ENCODE assay signal across 39 cellular contexts in the genomic region with DNA sequence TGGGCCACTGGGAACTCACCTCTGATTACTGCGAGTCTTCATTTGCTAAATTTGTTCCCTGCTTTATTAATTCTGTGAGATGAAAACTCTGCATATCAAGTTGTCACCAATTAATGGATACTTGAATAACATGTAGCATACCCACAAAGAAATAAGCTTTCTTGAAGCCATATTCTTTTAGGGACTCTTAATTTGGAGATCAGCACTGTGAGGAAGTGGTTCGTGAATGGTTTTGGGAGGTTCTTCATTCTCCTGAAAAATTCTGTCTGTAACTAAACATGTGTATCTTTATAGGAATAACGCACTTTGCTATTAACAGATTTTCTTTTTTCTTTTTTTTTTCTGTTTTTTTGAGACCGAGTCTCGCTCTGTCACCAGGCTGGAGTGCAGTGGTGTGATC.
"Had no signal": no experiment of that assay in that cellular context is flagged by ENCODE, and none has a peak within 500 bp of the region (broad histone marks: within the 10 kb centered on the region; RNA-seq: fewer than 3 reads in every experiment).

No MANE protein-coding gene starts in this region.

- H3K36me3 ChIP-seq: adrenal gland, ascending aorta, brain microvascular endothelial cell, breast epithelium, cardiac muscle cell had no signal

- H3K9me3 Mint-ChIP-seq: activated naive CD4-positive, alpha-beta T cell treated with anti-CD3 and anti-CD28 coated beads for 36 hours; activated naive CD4-positive, alpha-beta T cell treated with anti-CD3 and anti-CD28 coated beads, Interleukin-2, amount 10 ng/mL, durations not matched to agents 7 days and 5 days; activated naive CD4-positive, alpha-beta T cell treated with anti-CD3 and anti-CD28 coated beads, Interleukin-2, amount 50 U/mL, for 24 hours; activated naive CD4-positive, alpha-beta T cell treated with anti-CD3 and anti-CD28 coated beads, Interleukin-2, amount 50 U/mL, for 72 hours; activated naive CD8-positive, alpha-beta T cell treated with anti-CD3 and anti-CD28 coated beads, Interleukin-2, amount 50 U/mL, for 24 hours; activated T-cell treated with anti-CD3 and anti-CD28 coated beads, Interleukin-2, amount 50 U/mL, for 24 hours; activated T-cell treated with anti-CD3 and anti-CD28 coated beads, Interleukin-2, amount 50 U/mL, for 4 hours; activated T-cell treated with anti-CD3 and anti-CD28 coated beads, Interleukin-2, amount 50 U/mL, for 72 hours; activated T-helper 1 cell treated with anti-CD3 and anti-CD28 coated beads, Interleukin-12 subunit alpha, Interleukin-12 subunit beta, Interleukin-2, Interleukin-4 antibody, amounts not matched to agents 30 ng/mL and 10 ng/mL and 1 ng/mL, durations not matched to agents 14 hours and 24 hours and 36 hours; activated T-helper 2 cell treated with anti-CD3 and anti-CD28 coated beads, Interferon-gamma antibody, Interleukin-2, Interleukin-4, amounts not matched to agents 10 μg/mL and 5 μg/mL and 100 μg/mL, durations not matched to agents 14 hours and 24 hours and 36 hours; brain; central memory CD8-positive, alpha-beta T cell had no signal

- FAIRE-seq: astrocyte, bronchial epithelial cell had no signal

- ATAC-seq: activated naive CD4-positive, alpha-beta T cell treated with anti-CD3 and anti-CD28 coated beads, Interleukin-2, amount 50 U/mL, for 72 hours; activated naive CD8-positive, alpha-beta T cell treated with anti-CD3 and anti-CD28 coated beads, Interleukin-2, amount 50 U/mL, for 24 hours; activated T-cell treated with anti-CD3 and anti-CD28 coated beads, Interleukin-2, amount 50 U/mL, for 4 hours; activated T-cell treated with anti-CD3 and anti-CD28 coated beads, Interleukin-2, amount 50 U/mL, for 72 hours; body of pancreas had no signal

- H3K4me1 Mint-ChIP-seq: activated naive CD4-positive, alpha-beta T cell treated with anti-CD3 and anti-CD28 coated beads, Interleukin-2, amount 50 U/mL, for 24 hours; activated naive CD8-positive, alpha-beta T cell treated with anti-CD3 and anti-CD28 coated beads for 36 hours; brain; central memory CD8-positive, alpha-beta T cell had no signal

- H3K4me3 ChIP-seq: adrenal gland, ascending aorta, body of pancreas, breast epithelium, cardiac muscle cell had no signal

- H3K27ac Mint-ChIP-seq: activated naive CD4-positive, alpha-beta T cell treated with anti-CD3 and anti-CD28 coated beads for 36 hours; activated naive CD4-positive, alpha-beta T cell treated with anti-CD3 and anti-CD28 coated beads, Interleukin-2, amount 10 ng/mL, durations not matched to agents 7 days and 5 days; activated naive CD4-positive, alpha-beta T cell treated with anti-CD3 and anti-CD28 coated beads, Interleukin-2, amount 50 U/mL, for 24 hours; activated naive CD4-positive, alpha-beta T cell treated with anti-CD3 and anti-CD28 coated beads, Interleukin-2, amount 50 U/mL, for 72 hours; activated naive CD8-positive, alpha-beta T cell; activated naive CD8-positive, alpha-beta T cell treated with anti-CD3 and anti-CD28 coated beads for 36 hours; activated naive CD8-positive, alpha-beta T cell treated with anti-CD3 and anti-CD28 coated beads, Interleukin-2, amount 10 ng/mL, durations not matched to agents 7 days and 5 days; activated naive CD8-positive, alpha-beta T cell treated with anti-CD3 and anti-CD28 coated beads, Interleukin-2, amount 50 U/mL, for 24 hours; activated T-cell treated with anti-CD3 and anti-CD28 coated beads, Interleukin-2, amount 50 U/mL, for 24 hours; activated T-cell treated with anti-CD3 and anti-CD28 coated beads, Interleukin-2, amount 50 U/mL, for 72 hours; activated T-helper 1 cell treated with anti-CD3 and anti-CD28 coated beads, Interleukin-12 subunit alpha, Interleukin-12 subunit beta, Interleukin-2, Interleukin-4 antibody, amounts not matched to agents 30 ng/mL and 10 ng/mL and 1 ng/mL, durations not matched to agents 14 hours and 24 hours and 36 hours; activated T-helper 2 cell treated with anti-CD3 and anti-CD28 coated beads, Interferon-gamma antibody, Interleukin-2, Interleukin-4, amounts not matched to agents 10 μg/mL and 5 μg/mL and 100 μg/mL, durations not matched to agents 14 hours and 24 hours and 36 hours; brain had no signal

- H3K27me3 ChIP-seq: adrenal gland, ascending aorta, body of pancreas, brain microvascular endothelial cell, breast epithelium, cardiac muscle cell had no signal

- H3K4me3 Mint-ChIP-seq: activated naive CD4-positive, alpha-beta T cell treated with anti-CD3 and anti-CD28 coated beads for 36 hours; activated naive CD4-positive, alpha-beta T cell treated with anti-CD3 and anti-CD28 coated beads, Interleukin-2, amount 10 ng/mL, durations not matched to agents 7 days and 5 days; activated naive CD4-positive, alpha-beta T cell treated with anti-CD3 and anti-CD28 coated beads, Interleukin-2, amount 50 U/mL, for 24 hours; activated naive CD8-positive, alpha-beta T cell; activated naive CD8-positive, alpha-beta T cell treated with anti-CD3 and anti-CD28 coated beads for 36 hours; activated naive CD8-positive, alpha-beta T cell treated with anti-CD3 and anti-CD28 coated beads, Interleukin-2, amount 10 ng/mL, durations not matched to agents 7 days and 5 days; activated naive CD8-positive, alpha-beta T cell treated with anti-CD3 and anti-CD28 coated beads, Interleukin-2, amount 50 U/mL, for 24 hours; activated T-cell treated with anti-CD3 and anti-CD28 coated beads, Interleukin-2, amount 50 U/mL, for 24 hours; activated T-cell treated with anti-CD3 and anti-CD28 coated beads, Interleukin-2, amount 50 U/mL, for 4 hours; activated T-cell treated with anti-CD3 and anti-CD28 coated beads, Interleukin-2, amount 50 U/mL, for 72 hours; activated T-helper 1 cell treated with anti-CD3 and anti-CD28 coated beads, Interleukin-12 subunit alpha, Interleukin-12 subunit beta, Interleukin-2, Interleukin-4 antibody, amounts not matched to agents 30 ng/mL and 10 ng/mL and 1 ng/mL, durations not matched to agents 14 hours and 24 hours and 36 hours; brain; central memory CD8-positive, alpha-beta T cell had no signal

- H3K27me3 Mint-ChIP-seq: activated naive CD4-positive, alpha-beta T cell treated with anti-CD3 and anti-CD28 coated beads, Interleukin-2, amount 50 U/mL, for 24 hours had no signal

- H3K9me3 ChIP-seq: adrenal gland, ascending aorta, body of pancreas, breast epithelium had no signal

- H3K36me3 Mint-ChIP-seq: activated naive CD4-positive, alpha-beta T cell treated with anti-CD3 and anti-CD28 coated beads, Interleukin-2, amount 10 ng/mL, durations not matched to agents 7 days and 5 days; activated naive CD4-positive, alpha-beta T cell treated with anti-CD3 and anti-CD28 coated beads, Interleukin-2, amount 50 U/mL, for 24 hours; activated naive CD4-positive, alpha-beta T cell treated with anti-CD3 and anti-CD28 coated beads, Interleukin-2, amount 50 U/mL, for 72 hours; activated naive CD8-positive, alpha-beta T cell; activated naive CD8-positive, alpha-beta T cell treated with anti-CD3 and anti-CD28 coated beads for 36 hours; activated naive CD8-positive, alpha-beta T cell treated with anti-CD3 and anti-CD28 coated beads, Interleukin-2, amount 10 ng/mL, durations not matched to agents 7 days and 5 days; brain had no signal

- H3K27ac ChIP-seq: adrenal gland, ascending aorta, body of pancreas, brain microvascular endothelial cell, breast epithelium, cardiac muscle cell had no signal

- H3K4me1 ChIP-seq: adrenal gland, ascending aorta, body of pancreas, breast epithelium had no signal

- DNase-seq: activated effector memory CD4-positive, alpha-beta T cell treated with anti-CD3 and anti-CD28 coated beads, Interleukin-2, amount 50 U/mL, for 16 hours; activated effector memory CD4-positive, alpha-beta T cell treated with Interleukin-2 at 50 U/mL for 16 hours; activated gamma-delta T cell; activated gamma-delta T cell treated with Interleukin-2 at 50 U/mL for 16 hours; activated naive CD4-positive, alpha-beta T cell; activated naive CD4-positive, alpha-beta T cell treated with anti-CD3 and anti-CD28 coated beads for 36 hours; activated naive CD4-positive, alpha-beta T cell treated with anti-CD3 and anti-CD28 coated beads, Interleukin-2, amount 10 ng/mL, durations not matched to agents 7 days and 5 days; activated naive CD4-positive, alpha-beta T cell treated with anti-CD3 and anti-CD28 coated beads, Interleukin-2, amount 50 U/mL, for 16 hours; activated naive CD4-positive, alpha-beta T cell treated with Interleukin-2 at 50 U/mL for 16 hours; activated naive CD8-positive, alpha-beta T cell treated with anti-CD3 and anti-CD28 coated beads for 36 hours; activated naive CD8-positive, alpha-beta T cell treated with anti-CD3 and anti-CD28 coated beads, Interleukin-2, amount 10 ng/mL, durations not matched to agents 7 days and 5 days; activated naive CD8-positive, alpha-beta T cell treated with anti-CD3 and anti-CD28 coated beads, Interleukin-2, amount 50 U/mL, for 24 hours; activated T-cell treated with anti-CD3 and anti-CD28 coated beads, Interleukin-2, amount 50 U/mL, for 1 hour; activated T-cell treated with anti-CD3 and anti-CD28 coated beads, Interleukin-2, amount 50 U/mL, for 24 hours; activated T-cell treated with anti-CD3 and anti-CD28 coated beads, Interleukin-2, amount 50 U/mL, for 4 hours; activated T-cell treated with anti-CD3 and anti-CD28 coated beads, Interleukin-2, amount 50 U/mL, for 48 hours; activated T-cell treated with anti-CD3 and anti-CD28 coated beads, Interleukin-2, amount 50 U/mL, for 72 hours; adrenal gland; amniotic stem cell; amygdala; anterior cingulate cortex; aorta; body of pancreas; brain microvascular endothelial cell; caudate nucleus; central memory CD4-positive, alpha-beta T cell; cerebellar nuclear complex had no signal
